Comparison of ENCODE assay signal across 14 cellular contexts in the genomic region with DNA sequence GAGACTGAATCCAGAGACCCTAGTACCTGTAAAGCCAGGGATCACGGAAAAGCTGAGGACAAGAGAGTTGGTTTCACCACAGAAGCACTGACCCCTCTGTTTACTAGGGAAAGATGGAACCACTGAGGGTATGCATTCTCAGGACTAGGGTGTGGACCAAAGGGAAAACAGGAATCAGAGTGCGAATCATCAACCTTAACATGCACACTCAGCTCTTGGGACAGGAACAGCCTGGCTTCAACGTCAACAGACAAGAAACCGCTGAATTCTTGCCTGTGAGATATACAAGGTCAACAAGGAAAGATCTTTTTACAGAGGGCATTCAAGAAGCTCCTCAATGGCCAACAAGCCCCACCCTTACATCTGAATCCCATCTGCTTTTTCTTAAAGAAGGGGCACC. TPM values are rescaled to one million over a fixed set of nuclear protein-coding genes. Genes with fewer than 3 reads are reported as not detected.
DNase-seq lines count a peak whose midpoint lies in the region; ATAC-seq and TF ChIP-seq lines count a peak whose summit lies in the region.
"Had no signal": no experiment of that assay in that cellular context is flagged by ENCODE, and none has a peak within 500 bp of the region (broad histone marks: within the 10 kb centered on the region; RNA-seq: fewer than 3 reads in every experiment).

No MANE protein-coding gene starts in this region.

- DNase-seq in AG08396 (ENCODE audit: low spot score) (peak; percentile 19), MG63 (peak; percentile 18), esophagus muscularis mucosa (ENCODE audit: extremely low spot score) (no peak), mucosa of descending colon (no peak), left ventricle myocardium inferior (no peak), NCI-H69 (lab: John Stamatoyannopoulos, UW) (no peak)
- no peak for DNase-seq in stimulated activated CD4-positive, alpha-beta T cell treated with anti-CD3 and anti-CD28 coated beads, Interleukin-12 subunit alpha, Interleukin-12 subunit beta, amount 100 ng/mL, for 4 hours
- DNase-seq: aorta; KBM-7; naive thymus-derived CD4-positive, alpha-beta T cell; NCI-H1930 had no signal

- TF ChIP-seq POLR2A in esophagus muscularis mucosa (IDR thresholded peaks at IDR 0.05; ENCODE audit: low read depth), result no peak

- intact Hi-C loops in esophagus muscularis mucosa (cut with DNase I) (no loop called here), mucosa of descending colon (cut with DNase I, micrococcal nuclease) (no loop called here), left ventricle myocardium inferior (cut with micrococcal nuclease) (no loop called here)

- ATAC-seq in mucosa of descending colon (peak; percentile 60), GM18511 (IDR thresholded peaks at IDR 0.05; ENCODE audit: unreplicated experiment) (no peak)
- ATAC-seq: activated CD4-positive, CD25-positive, alpha-beta regulatory T cell treated with anti-CD3 and anti-CD28 coated beads, Interleukin-2, amount 50 U/mL, for 24 hours; naive thymus-derived CD4-positive, alpha-beta T cell; SK-N-SH treated with all-trans-retinoic acid at 6 μM for 48 hours had no signal

- no peaks in the 10 kb centered on the region for H3K9me3 ChIP-seq in MG63
- H3K9me3 ChIP-seq in esophagus muscularis mucosa, result no peaks in the 10 kb centered on the region
- no peaks in the 10 kb centered on the region for H3K9me3 ChIP-seq in mucosa of descending colon
- H3K9me3 ChIP-seq in left ventricle myocardium inferior (replicated peaks), result no peaks in the 10 kb centered on the region

- WGBS in esophagus muscularis mucosa, result 47% methylated on average over 4 of the region's 4 CpGs

- H3K4me3 ChIP-seq in MG63 (no peak overlapping the region), esophagus muscularis mucosa (no peak overlapping the region), mucosa of descending colon (no peak overlapping the region), left ventricle myocardium inferior (no peak overlapping the region)

- no peak for TF ChIP-seq EP300 in esophagus muscularis mucosa (IDR thresholded peaks at IDR 0.05)

- H3K27me3 ChIP-seq in MG63 (no peaks in the 10 kb centered on the region), esophagus muscularis mucosa (no peaks in the 10 kb centered on the region), left ventricle myocardium inferior (ENCODE audit: low read depth) (no peaks in the 10 kb centered on the region)

- H3K27ac ChIP-seq in esophagus muscularis mucosa (replicated peaks in 1 of 4), result peak overlapping the region; percentile 47 to 100 (median 63)
- no peak overlapping the region for H3K27ac ChIP-seq in left ventricle myocardium inferior (replicated peaks)

- H3K36me3 ChIP-seq in MG63 (peaks cover 12% of the 10 kb centered on the region; the same call in 1 of the 2 replicates), esophagus muscularis mucosa (peaks cover 0 to 15% (median 7%) of the 10 kb centered on the region in 4 donors), mucosa of descending colon (ENCODE audit: low read depth) (no peaks in the 10 kb centered on the region), left ventricle myocardium inferior (peaks cover 15% of the 10 kb centered on the region)

- H3K4me1 ChIP-seq in esophagus muscularis mucosa (peaks cover 27 to 87% (median 77%) of the 10 kb centered on the region in 4 donors), mucosa of descending colon (ENCODE audit: low read depth) (peaks cover 20% of the 10 kb centered on the region), left ventricle myocardium inferior (peaks cover 46% of the 10 kb centered on the region)

- no peak for TF ChIP-seq CTCF in esophagus muscularis mucosa (IDR thresholded peaks at IDR 0.05)
- TF ChIP-seq CTCF in mucosa of descending colon (IDR thresholded peaks at IDR 0.05), result no peak
- TF ChIP-seq CTCF in left ventricle myocardium inferior (IDR thresholded peaks at IDR 0.05; ENCODE audit: borderline replicate concordance), result no peak

RNA-seq across cellular contexts. Expression of a gene that starts 14.9 kb away (rescaled TPM):
- total RNA-seq in MG63 (2014; rRNA removed; shearing (Covaris generic); ENCODE audit: low replicate concordance), result 17.3 and 25.0 TPM in 2 replicates
- total RNA-seq in esophagus muscularis mucosa, result 100 to 1,000 TPM; 101 to 277 (median 166) TPM
- total RNA-seq in mucosa of descending colon, result 100 to 1,000 TPM in 2 of 3 donors, 10 to 100 TPM in 1; 94.0 to 170 (median 112) TPM
- 27.7 TPM for total RNA-seq in left ventricle myocardium inferior

Comparison
In these comparisons a context has a peak if more than half of its experiments do, and no peak if none do; other contexts are left out.
1. DNase-seq: peak in AG08396 (single experiment) and MG63 (single experiment); none in esophagus muscularis mucosa (single experiment), mucosa of descending colon (0 of 3), left ventricle myocardium inferior (single experiment), stimulated activated CD4-positive, alpha-beta T cell treated with anti-CD3 and anti-CD28 coated beads, Interleukin-12 subunit alpha, Interleukin-12 subunit beta, amount 100 ng/mL, for 4 hours (single experiment) and NCI-H69 (single experiment).